In genomic region chr16:69313469-69313868, GRCh38 we compare ENCODE assay signal across 17 cellular contexts. TPM values are rescaled to one million over a fixed set of nuclear protein-coding genes. Genes with fewer than 3 reads are reported as not detected.
DNase-seq lines count a peak whose midpoint lies in the region; ATAC-seq and TF ChIP-seq lines count a peak whose summit lies in the region.
"Had no signal": no experiment of that assay in that cellular context is flagged by ENCODE, and none has a peak within 500 bp of the region (broad histone marks: within the 10 kb centered on the region; RNA-seq: fewer than 3 reads in every experiment).

No MANE protein-coding gene starts in this region.

- peak overlapping the region; percentile 68 for H3K4me3 Mint-ChIP-seq in T-helper 1 cell treated with Interleukin-12 subunit alpha and Interleukin-12 subunit beta and Interleukin-4 antibody, amounts not matched to agents 30 μg/mL and 1 μg/mL, for 36 hours
- peak overlapping the region; percentile 61 for H3K4me3 Mint-ChIP-seq in activated naive CD8-positive, alpha-beta T cell treated with anti-CD3 and anti-CD28 coated beads for 36 hours
- peak overlapping the region; percentile 80 to 90 (median 90) for H3K4me3 Mint-ChIP-seq in nephron
- H3K4me3 Mint-ChIP-seq: WTC11 had no signal

- H3K27ac Mint-ChIP-seq in T-helper 1 cell treated with Interleukin-12 subunit alpha and Interleukin-12 subunit beta and Interleukin-4 antibody, amounts not matched to agents 30 μg/mL and 1 μg/mL, for 36 hours = peak overlapping the region; percentile 55
- peak overlapping the region; percentile 25 for H3K27ac Mint-ChIP-seq in activated naive CD8-positive, alpha-beta T cell treated with anti-CD3 and anti-CD28 coated beads for 36 hours
- H3K27ac Mint-ChIP-seq in nephron = peak overlapping the region in 1 of 3 experiments; percentile 82
- H3K27ac Mint-ChIP-seq: WTC11 had no signal

- peaks cover 19% of the 10 kb centered on the region for H3K4me1 Mint-ChIP-seq in T-helper 1 cell treated with Interleukin-12 subunit alpha and Interleukin-12 subunit beta and Interleukin-4 antibody, amounts not matched to agents 30 μg/mL and 1 μg/mL, for 36 hours (ENCODE audit: low read depth)
- H3K4me1 Mint-ChIP-seq in activated naive CD8-positive, alpha-beta T cell treated with anti-CD3 and anti-CD28 coated beads for 36 hours = peaks cover 19% of the 10 kb centered on the region
- H3K4me1 Mint-ChIP-seq in nephron = peaks cover 5% of the 10 kb centered on the region

- ATAC-seq in GM21360 (IDR thresholded peaks at IDR 0.05; ENCODE audit: unreplicated experiment) (no peak), HG03378 (IDR thresholded peaks at IDR 0.05; ENCODE audit: unreplicated experiment) (no peak)
- ATAC-seq: A549, WTC11 had no signal

- peaks cover 25% of the 10 kb centered on the region for H3K36me3 Mint-ChIP-seq in T-helper 1 cell treated with Interleukin-12 subunit alpha and Interleukin-12 subunit beta and Interleukin-4 antibody, amounts not matched to agents 30 μg/mL and 1 μg/mL, for 36 hours (ENCODE audit: low read depth)
- H3K36me3 Mint-ChIP-seq in activated naive CD8-positive, alpha-beta T cell treated with anti-CD3 and anti-CD28 coated beads for 36 hours = peaks cover 16% of the 10 kb centered on the region
- peaks cover 39% of the 10 kb centered on the region for H3K36me3 Mint-ChIP-seq in nephron (ENCODE audit: low read depth)

- DNase-seq in T-helper 1 cell (no peak), DMS 273 treated with DMSO at 0.1 percent for 48 hours (lab: John Stamatoyannopoulos, UW) (peak; percentile 54), GM19240 (ENCODE audit: insufficient read length, low spot score) (no peak)
- DNase-seq in activated naive CD8-positive, alpha-beta T cell treated with anti-CD3 and anti-CD28 coated beads for 36 hours = no peak
- DNase-seq: COR-L47, GF-D8, Karpas-422, NCI-H1930, NCI-H748 treated with DMSO at 0.1 percent for 48 hours, SW 1271 had no signal

- no peak for TF ChIP-seq CTCF in nephron (IDR thresholded peaks at IDR 0.05; ENCODE audit: unreplicated experiment in 3 of 3)

- no peaks in the 10 kb centered on the region for H3K27me3 Mint-ChIP-seq in T-helper 1 cell treated with Interleukin-12 subunit alpha and Interleukin-12 subunit beta and Interleukin-4 antibody, amounts not matched to agents 30 μg/mL and 1 μg/mL, for 36 hours (ENCODE audit: low read depth)
- no peaks in the 10 kb centered on the region for H3K27me3 Mint-ChIP-seq in activated naive CD8-positive, alpha-beta T cell treated with anti-CD3 and anti-CD28 coated beads for 36 hours
- H3K27me3 Mint-ChIP-seq in nephron (ENCODE audit: low read depth) = no peaks in the 10 kb centered on the region

- H3K9me3 Mint-ChIP-seq in T-helper 1 cell treated with Interleukin-12 subunit alpha and Interleukin-12 subunit beta and Interleukin-4 antibody, amounts not matched to agents 30 μg/mL and 1 μg/mL, for 36 hours = no peaks in the 10 kb centered on the region
- H3K9me3 Mint-ChIP-seq in activated naive CD8-positive, alpha-beta T cell treated with anti-CD3 and anti-CD28 coated beads for 36 hours = no peaks in the 10 kb centered on the region
- no peaks in the 10 kb centered on the region for H3K9me3 Mint-ChIP-seq in nephron
- H3K9me3 Mint-ChIP-seq: WTC11 had no signal

RNA-seq across cellular contexts. Expression of gene VPS4A, which starts 2.3 kb away (rescaled TPM):
- total RNA-seq in activated naive CD8-positive, alpha-beta T cell treated with anti-CD3 and anti-CD28 coated beads for 36 hours = 10 to 100 TPM; 27.0 to 28.6 TPM

RNA-seq across cellular contexts. Expression of gene PDF, which starts 16.9 kb away (rescaled TPM):
- total RNA-seq in activated naive CD8-positive, alpha-beta T cell treated with anti-CD3 and anti-CD28 coated beads for 36 hours = 10 to 100 TPM; 33.0 to 36.4 TPM

RNA-seq across cellular contexts. Expression of gene COG8, which starts 25.9 kb away (rescaled TPM):
- total RNA-seq in activated naive CD8-positive, alpha-beta T cell treated with anti-CD3 and anti-CD28 coated beads for 36 hours = 10 to 100 TPM; 30.2 to 31.8 TPM

RNA-seq across cellular contexts. Expression of gene NIP7, which starts 26.1 kb away (rescaled TPM):
- total RNA-seq in activated naive CD8-positive, alpha-beta T cell treated with anti-CD3 and anti-CD28 coated beads for 36 hours = 10 to 100 TPM; 70.1 to 73.2 TPM

RNA-seq across cellular contexts. Expression of gene TMED6, which starts 38.1 kb away (rescaled TPM):
- total RNA-seq in activated naive CD8-positive, alpha-beta T cell treated with anti-CD3 and anti-CD28 coated beads for 36 hours = 1 to 10 TPM in 1 of 2 experiments, under 1 TPM in 1; 0.70 to 1.2 TPM
- total RNA-seq: temporal lobe had no signal
